ENCODE assay signal across 18 cellular contexts in the genomic region with DNA sequence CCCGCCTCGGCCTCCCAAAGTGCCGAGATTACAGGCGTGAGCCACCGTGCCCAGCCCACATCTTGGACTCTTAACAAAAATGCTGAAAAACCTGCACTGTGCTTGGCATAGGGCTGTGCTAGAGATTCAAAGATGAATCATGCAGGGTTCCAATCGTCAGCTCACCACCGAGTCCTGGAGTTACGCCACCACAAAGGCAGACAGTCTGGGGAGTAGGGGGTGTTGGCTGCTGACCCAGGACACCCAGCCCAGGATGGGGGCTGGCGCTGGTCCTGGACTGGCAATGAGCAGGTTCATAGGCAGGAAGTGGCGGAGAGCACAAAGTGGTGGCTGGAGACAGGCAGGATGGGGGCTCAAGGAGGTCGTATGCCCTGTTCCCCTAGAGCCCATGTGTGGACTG. TPM values are rescaled to one million over a fixed set of nuclear protein-coding genes. Genes with fewer than 3 reads are reported as not detected.
DNase-seq lines count a peak whose midpoint lies in the region; ATAC-seq and TF ChIP-seq lines count a peak whose summit lies in the region.
"Had no signal": no experiment of that assay in that cellular context is flagged by ENCODE, and none has a peak within 500 bp of the region (broad histone marks: within the 10 kb centered on the region; RNA-seq: fewer than 3 reads in every experiment).

No MANE protein-coding gene starts in this region.

- no peaks in the 10 kb centered on the region for H3K9me3 ChIP-seq in RWPE2 (ENCODE audit: severe bottlenecking)
- no peaks in the 10 kb centered on the region for H3K9me3 ChIP-seq in osteoblast (ENCODE audit: low read depth, low read length)
- H3K9me3 ChIP-seq: stomach had no signal

- DNase-seq in EH (ENCODE audit: low read depth): peak; percentile 68
- DNase-seq in RWPE2 (ENCODE audit: low spot score): no peak
- DNase-seq in coronary artery (ENCODE audit: low spot score): peak; percentile 67
- peak; percentile 98 for DNase-seq in osteoblast (ENCODE audit: insufficient read length, low spot score, missing footprints)
- DNase-seq in GOT3 (lab: John Stamatoyannopoulos, UW): no peak
- no peak for DNase-seq in central memory CD4-positive, alpha-beta T cell
- no peak for DNase-seq in NCI-H1930 (lab: John Stamatoyannopoulos, UW)
- DNase-seq in Right ventricle myocardium inferior (ENCODE audit: missing footprints): no peak
- DNase-seq: amniotic stem cell, DMS153, foreskin melanocyte, natural killer cell, NCI-H1417 treated with DMSO at 0.1 percent for 48 hours, OCI-M1, stomach had no signal

- no peak for TF ChIP-seq CTCF in RWPE2 (IDR thresholded peaks at IDR 0.05; ENCODE audit: poor library complexity, severe bottlenecking)
- no peak for TF ChIP-seq CTCF in coronary artery (IDR thresholded peaks at IDR 0.05)
- TF ChIP-seq CTCF in osteoblast (IDR thresholded peaks at IDR 0.05; ENCODE audit: extremely low read depth, low read depth, low read length): no peak

- H3K27ac ChIP-seq in RWPE2 (ENCODE audit: poor library complexity, severe bottlenecking) (peak overlapping the region; percentile 40), coronary artery (no peak overlapping the region), osteoblast (ENCODE audit: low read depth, low read length) (no peak overlapping the region)
- H3K27ac ChIP-seq: stomach had no signal

- H3K4me1 ChIP-seq in RWPE2 (ENCODE audit: insufficient read depth, poor library complexity, severe bottlenecking) (peaks cover 15% of the 10 kb centered on the region), osteoblast (ENCODE audit: insufficient read depth, low read length) (peaks cover 6% of the 10 kb centered on the region)

- no peaks in the 10 kb centered on the region for H3K79me2 ChIP-seq in osteoblast (ENCODE audit: insufficient read depth, low read length)

- H3K4me3 ChIP-seq in RWPE2 (ENCODE audit: severe bottlenecking): no peak overlapping the region
- H3K4me3 ChIP-seq in coronary artery: no peak overlapping the region
- H3K4me3 ChIP-seq in osteoblast (ENCODE audit: insufficient read depth, low read length): no peak overlapping the region
- H3K4me3 ChIP-seq: stomach had no signal

- no peak overlapping the region for H3K4me2 ChIP-seq in osteoblast (ENCODE audit: insufficient read depth, low read length)

- H4K20me1 ChIP-seq in osteoblast (ENCODE audit: insufficient read depth, low read length): no peaks in the 10 kb centered on the region

- H2AFZ ChIP-seq in osteoblast (ENCODE audit: low read length): no peak overlapping the region

- H3K36me3 ChIP-seq in RWPE2 (ENCODE audit: low read depth): peaks cover 26% of the 10 kb centered on the region
- no peaks in the 10 kb centered on the region for H3K36me3 ChIP-seq in osteoblast (ENCODE audit: insufficient read depth, low read length)

- H3K27me3 ChIP-seq in RWPE2 (ENCODE audit: insufficient read depth, poor library complexity, severe bottlenecking) (no peaks in the 10 kb centered on the region), osteoblast (ENCODE audit: insufficient read depth, low read length) (no peaks in the 10 kb centered on the region)
- H3K27me3 ChIP-seq: stomach had no signal

- intact Hi-C loops in Right ventricle myocardium inferior (cut with DNase I): no loop called here

- ATAC-seq in RWPE2 (ENCODE audit: low read depth): no peak
- ATAC-seq in Right ventricle myocardium inferior: no peak
- ATAC-seq: natural killer cell had no signal

RNA-seq across cellular contexts. Expression of a gene that starts 16.0 kb away (rescaled TPM):
- total RNA-seq in osteoblast: 5.4 and 5.9 TPM in 2 replicates
- 1.2 TPM for total RNA-seq in Right ventricle myocardium inferior

RNA-seq across cellular contexts. Expression of a gene that starts 17.6 kb away (rescaled TPM):
- total RNA-seq in osteoblast: 1.4 and 1.5 TPM in 2 replicates
- 6.5 TPM for total RNA-seq in Right ventricle myocardium inferior

RNA-seq across cellular contexts. Expression of a gene that starts 39.8 kb away (rescaled TPM):
- total RNA-seq in osteoblast: not detected in 2 replicates
- not detected for total RNA-seq in Right ventricle myocardium inferior
- total RNA-seq: activated T-helper 2 cell treated with anti-CD3 and anti-CD28 coated beads, Interferon-gamma antibody, Interleukin-2, Interleukin-4, amounts not matched to agents 10 μg/mL and 5 μg/mL and 100 μg/mL, durations not matched to agents 14 hours and 24 hours and 36 hours; lung microvascular endothelial cell; natural killer cell; NCI-H460; stomach had no signal

RNA-seq across cellular contexts. Expression of a gene that starts 53.2 kb away (rescaled TPM):
- total RNA-seq in osteoblast (361 and 392 TPM in 2 replicates), Right ventricle myocardium inferior (97.6 TPM)

Comparison
In these comparisons a context has a peak if more than half of its experiments do, and no peak if none do; other contexts are left out.
1. DNase-seq: peak in EH (single experiment), coronary artery (single experiment) and osteoblast (single experiment); none in RWPE2 (single experiment), GOT3 (single experiment), central memory CD4-positive, alpha-beta T cell (single experiment), NCI-H1930 (0 of 2) and Right ventricle myocardium inferior (single experiment).